ENCODE assay signal across 17 cellular contexts in the genomic region with DNA sequence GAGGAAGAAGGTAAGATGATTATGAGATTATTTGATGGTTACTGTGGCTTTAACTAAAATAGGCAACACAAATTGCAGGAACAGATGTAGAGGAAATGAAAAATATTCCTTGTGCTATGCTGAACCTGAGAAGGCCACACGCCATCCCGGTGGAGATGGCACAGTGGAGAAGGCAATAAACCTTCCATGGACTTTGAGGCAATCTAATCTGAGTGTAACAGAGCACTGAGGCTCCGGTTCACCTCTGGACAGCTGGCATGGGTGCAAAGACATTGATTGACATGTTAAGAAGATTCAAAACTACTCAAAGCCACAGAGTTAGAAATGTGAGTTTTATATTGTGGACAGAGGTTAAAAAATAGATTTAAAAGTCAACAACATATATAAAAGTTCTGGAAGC.
DNase-seq lines count a peak whose midpoint lies in the region; ATAC-seq and TF ChIP-seq lines count a peak whose summit lies in the region.
"Had no signal": no experiment of that assay in that cellular context is flagged by ENCODE, and none has a peak within 500 bp of the region (broad histone marks: within the 10 kb centered on the region; RNA-seq: fewer than 3 reads in every experiment).

No MANE protein-coding gene starts in this region.

- CTCF ChIA-PET in activated CD8-positive, alpha-beta T cell treated with anti-CD3 and anti-CD28 coated beads, Interleukin-2, amount 10 ng/mL, durations not matched to agents 7 days and 5 days (lab: Charles Lee), result no interaction called here
- CTCF ChIA-PET in activated CD8-positive, alpha-beta T cell treated with anti-CD3 and anti-CD28 coated beads for 36 hours (lab: Charles Lee), result no interaction called here
- CTCF ChIA-PET in CD4-positive, alpha-beta T cell (lab: Charles Lee), result no interaction called here

- no peaks in the 10 kb centered on the region for H3K9me3 ChIP-seq in CD4-positive, alpha-beta T cell (ENCODE audit: control insufficient read depth, low read length)
- H3K9me3 ChIP-seq in Peyer's patch, result no peaks in the 10 kb centered on the region

- no peak for TF ChIP-seq POLR2A in Peyer's patch (IDR thresholded peaks at IDR 0.05)

- TF ChIP-seq CTCF in activated CD8-positive, alpha-beta T cell treated with anti-CD3 and anti-CD28 coated beads for 36 hours (IDR thresholded peaks at IDR 0.05), result no peak
- TF ChIP-seq CTCF in CD4-positive, alpha-beta T cell (IDR thresholded peaks at IDR 0.05), result no peak
- TF ChIP-seq CTCF in Peyer's patch (IDR thresholded peaks at IDR 0.05), result no peak

- H3K4me1 Mint-ChIP-seq in activated CD8-positive, alpha-beta T cell treated with anti-CD3 and anti-CD28 coated beads, Interleukin-2, amount 10 ng/mL, durations not matched to agents 7 days and 5 days (ENCODE audit: low read depth), result peaks cover 60% of the 10 kb centered on the region
- peaks cover 44% of the 10 kb centered on the region for H3K4me1 Mint-ChIP-seq in activated CD8-positive, alpha-beta T cell treated with anti-CD3 and anti-CD28 coated beads for 36 hours (ENCODE audit: low read depth)
- H3K4me1 Mint-ChIP-seq in CD4-positive, alpha-beta T cell (ENCODE audit: low read depth), result peaks cover 87% of the 10 kb centered on the region
- H3K4me1 Mint-ChIP-seq in effector memory CD8-positive, alpha-beta T cell (ENCODE audit: low read depth in 2 of 2), result peaks cover 47 to 54% of the 10 kb centered on the region in 2 donors
- H3K4me1 Mint-ChIP-seq: CD14-positive monocyte had no signal

- H3K27ac ChIP-seq in CD4-positive, alpha-beta T cell (ENCODE audit: low read depth, low read length), result no peak overlapping the region
- peak overlapping the region in 2 of 4 donors; percentile 33 to 51 for H3K27ac ChIP-seq in Peyer's patch
- H3K27ac ChIP-seq: RWPE1 had no signal

- peaks cover 0 to 21% (median 1%) of the 10 kb centered on the region in 4 donors for H3K4me1 ChIP-seq in Peyer's patch

- no peaks in the 10 kb centered on the region for H3K36me3 ChIP-seq in Peyer's patch

- no peak for ATAC-seq in activated CD8-positive, alpha-beta T cell treated with anti-CD3 and anti-CD28 coated beads, Interleukin-2, amount 10 ng/mL, durations not matched to agents 7 days and 5 days
- ATAC-seq in activated CD8-positive, alpha-beta T cell treated with anti-CD3 and anti-CD28 coated beads for 36 hours, result no peak
- no peak for ATAC-seq in CD4-positive, alpha-beta T cell (ENCODE audit: poor library complexity)
- ATAC-seq in effector memory CD8-positive, alpha-beta T cell (replicated peaks), result no peak
- ATAC-seq in left cardiac atrium, result no peak
- no peak for ATAC-seq in GM19463 (IDR thresholded peaks at IDR 0.05; ENCODE audit: unreplicated experiment)

- no peaks in the 10 kb centered on the region for H3K27me3 ChIP-seq in CD4-positive, alpha-beta T cell (ENCODE audit: control insufficient read depth, insufficient read depth, low read length)
- H3K27me3 ChIP-seq in Peyer's patch, result no peaks in the 10 kb centered on the region

- H3K9me3 Mint-ChIP-seq in activated CD8-positive, alpha-beta T cell treated with anti-CD3 and anti-CD28 coated beads, Interleukin-2, amount 10 ng/mL, durations not matched to agents 7 days and 5 days (ENCODE audit: insufficient read depth), result no peaks in the 10 kb centered on the region
- no peaks in the 10 kb centered on the region for H3K9me3 Mint-ChIP-seq in activated CD8-positive, alpha-beta T cell treated with anti-CD3 and anti-CD28 coated beads for 36 hours
- H3K9me3 Mint-ChIP-seq in CD4-positive, alpha-beta T cell, result peaks cover 3% of the 10 kb centered on the region
- H3K9me3 Mint-ChIP-seq in effector memory CD8-positive, alpha-beta T cell, result peaks cover 6 to 12% of the 10 kb centered on the region in 2 donors

- H3K27ac Mint-ChIP-seq in activated CD8-positive, alpha-beta T cell treated with anti-CD3 and anti-CD28 coated beads, Interleukin-2, amount 10 ng/mL, durations not matched to agents 7 days and 5 days, result peak overlapping the region; percentile 0
- H3K27ac Mint-ChIP-seq in activated CD8-positive, alpha-beta T cell treated with anti-CD3 and anti-CD28 coated beads for 36 hours, result no peak overlapping the region
- H3K27ac Mint-ChIP-seq in CD4-positive, alpha-beta T cell, result peak overlapping the region; percentile 70
- peak overlapping the region; percentile 52 to 81 for H3K27ac Mint-ChIP-seq in effector memory CD8-positive, alpha-beta T cell
- H3K27ac Mint-ChIP-seq: CD14-positive monocyte had no signal

- intact Hi-C loops in activated CD8-positive, alpha-beta T cell treated with anti-CD3 and anti-CD28 coated beads for 36 hours (cut with micrococcal nuclease), result no loop called here
- intact Hi-C loops in CD4-positive, alpha-beta T cell (cut with DNase I, micrococcal nuclease), result no loop called here
- intact Hi-C loops in left cardiac atrium (cut with DNase I), result no loop called here

- H3K27me3 Mint-ChIP-seq in activated CD8-positive, alpha-beta T cell treated with anti-CD3 and anti-CD28 coated beads, Interleukin-2, amount 10 ng/mL, durations not matched to agents 7 days and 5 days (ENCODE audit: low read depth), result no peaks in the 10 kb centered on the region
- H3K27me3 Mint-ChIP-seq in activated CD8-positive, alpha-beta T cell treated with anti-CD3 and anti-CD28 coated beads for 36 hours, result no peaks in the 10 kb centered on the region
- no peaks in the 10 kb centered on the region for H3K27me3 Mint-ChIP-seq in CD4-positive, alpha-beta T cell
- H3K27me3 Mint-ChIP-seq in effector memory CD8-positive, alpha-beta T cell, result no peaks in the 10 kb centered on the region

- no peak overlapping the region for H3K4me3 ChIP-seq in Peyer's patch

- no peak overlapping the region for H3K4me3 Mint-ChIP-seq in activated CD8-positive, alpha-beta T cell treated with anti-CD3 and anti-CD28 coated beads, Interleukin-2, amount 10 ng/mL, durations not matched to agents 7 days and 5 days
- H3K4me3 Mint-ChIP-seq in activated CD8-positive, alpha-beta T cell treated with anti-CD3 and anti-CD28 coated beads for 36 hours, result no peak overlapping the region
- H3K4me3 Mint-ChIP-seq in CD4-positive, alpha-beta T cell, result peak overlapping the region; percentile 49
- H3K4me3 Mint-ChIP-seq in effector memory CD8-positive, alpha-beta T cell, result peak overlapping the region; percentile 59 to 60
- H3K4me3 Mint-ChIP-seq: CD14-positive monocyte had no signal

- H3K36me3 Mint-ChIP-seq in activated CD8-positive, alpha-beta T cell treated with anti-CD3 and anti-CD28 coated beads, Interleukin-2, amount 10 ng/mL, durations not matched to agents 7 days and 5 days (ENCODE audit: low read depth), result no peaks in the 10 kb centered on the region
- peaks cover 2% of the 10 kb centered on the region for H3K36me3 Mint-ChIP-seq in activated CD8-positive, alpha-beta T cell treated with anti-CD3 and anti-CD28 coated beads for 36 hours (ENCODE audit: low read depth)
- H3K36me3 Mint-ChIP-seq in CD4-positive, alpha-beta T cell (ENCODE audit: low read depth), result no peaks in the 10 kb centered on the region
- no peaks in the 10 kb centered on the region for H3K36me3 Mint-ChIP-seq in effector memory CD8-positive, alpha-beta T cell (ENCODE audit: insufficient read depth)
- H3K36me3 Mint-ChIP-seq: CD14-positive monocyte had no signal

- POLR2A ChIA-PET in activated CD8-positive, alpha-beta T cell treated with anti-CD3 and anti-CD28 coated beads, Interleukin-2, amount 10 ng/mL, durations not matched to agents 7 days and 5 days (lab: Charles Lee), result no interaction called here
- POLR2A ChIA-PET in activated CD8-positive, alpha-beta T cell treated with anti-CD3 and anti-CD28 coated beads for 36 hours (lab: Charles Lee), result no interaction called here
- POLR2A ChIA-PET in CD4-positive, alpha-beta T cell (lab: Charles Lee), result interaction anchor here (1.8 kb wide), 1 partner anchor 39 kb away, joined by 11 read pairs; no protein-coding TSS in a partner anchor

- no peak for DNase-seq in activated CD8-positive, alpha-beta T cell treated with anti-CD3 and anti-CD28 coated beads, Interleukin-2, amount 10 ng/mL, durations not matched to agents 7 days and 5 days
- no peak for DNase-seq in activated CD8-positive, alpha-beta T cell treated with anti-CD3 and anti-CD28 coated beads for 36 hours
- DNase-seq in CD4-positive, alpha-beta T cell, result no peak
- peak in 2 of 3 donors; percentile 54 to 66 for DNase-seq in Peyer's patch
- DNase-seq in effector memory CD8-positive, alpha-beta T cell, result no peak
- DNase-seq in left cardiac atrium, result no peak
- DNase-seq in stimulated activated CD8-positive, alpha-beta memory T cell treated with anti-CD3 and anti-CD28 coated beads, Interleukin-4, amount 100 ng/mL, for 48 hours, result no peak
- DNase-seq: GOT3; NCI-H1048; NCI-H146; NCI-H2081 treated with DMSO at 0.1 percent for 48 hours; NCI-H524 treated with DMSO at 0.1 percent for 48 hours; NK-92 treated with Interleukin-12 subunit alpha and Interleukin-12 subunit beta, amount 100 ng/mL, for 24 hours; OCI-M1 had no signal

Comparison
In these comparisons a context has a peak if more than half of its experiments do, and no peak if none do; other contexts are left out.
1. DNase-seq: peak in Peyer's patch (2 of 3); none in activated CD8-positive, alpha-beta T cell treated with anti-CD3 and anti-CD28 coated beads, Interleukin-2, amount 10 ng/mL, durations not matched to agents 7 days and 5 days (single experiment), activated CD8-positive, alpha-beta T cell treated with anti-CD3 and anti-CD28 coated beads for 36 hours (single experiment), CD4-positive, alpha-beta T cell (0 of 10), effector memory CD8-positive, alpha-beta T cell (0 of 3), left cardiac atrium (single experiment) and stimulated activated CD8-positive, alpha-beta memory T cell treated with anti-CD3 and anti-CD28 coated beads, Interleukin-4, amount 100 ng/mL, for 48 hours (single experiment).
2. H3K4me3 Mint-ChIP-seq: peak in CD4-positive, alpha-beta T cell (single experiment) and effector memory CD8-positive, alpha-beta T cell (2 of 2); none in activated CD8-positive, alpha-beta T cell treated with anti-CD3 and anti-CD28 coated beads, Interleukin-2, amount 10 ng/mL, durations not matched to agents 7 days and 5 days (single experiment) and activated CD8-positive, alpha-beta T cell treated with anti-CD3 and anti-CD28 coated beads for 36 hours (single experiment).